Comparison of ENCODE assay signal across 23 cellular contexts in the genomic region with DNA sequence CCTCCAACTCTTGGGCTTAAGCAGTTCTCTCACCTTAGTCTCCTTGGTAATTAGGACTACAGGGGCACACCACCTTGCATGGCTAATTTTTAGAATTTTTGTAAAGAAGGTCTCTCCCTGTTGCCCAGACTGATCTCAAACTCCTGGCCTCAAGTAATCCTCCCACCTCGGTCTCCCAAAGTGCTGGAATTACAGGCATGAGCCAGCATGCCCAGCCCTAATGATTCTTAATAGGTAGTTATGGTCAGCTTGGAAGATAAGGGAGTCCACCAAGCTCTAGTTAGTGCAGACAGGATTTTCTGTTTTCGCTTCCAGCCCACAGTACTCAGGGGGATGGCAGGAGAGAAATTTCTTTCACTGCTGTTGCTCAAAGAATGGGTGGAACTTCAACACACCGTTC.
"Had no signal": no experiment of that assay in that cellular context is flagged by ENCODE, and none has a peak within 500 bp of the region (broad histone marks: within the 10 kb centered on the region; RNA-seq: fewer than 3 reads in every experiment).

No MANE protein-coding gene starts in this region.

- DNase-seq: naive thymus-derived CD4-positive, alpha-beta T cell; natural killer cell; occipital lobe; ovary; posterior cingulate gyrus; psoas muscle; right cardiac atrium; stimulated activated CD4-positive, alpha-beta T cell treated with anti-CD3 and anti-CD28 coated beads, Interleukin-15, amount 100 ng/mL, for 24 hours; stimulated activated CD4-positive, alpha-beta T cell treated with anti-CD3 and anti-CD28 coated beads, Interleukin-2, amount 100 ng/mL, for 24 hours; stimulated activated CD4-positive, alpha-beta T cell treated with anti-CD3 and anti-CD28 coated beads, Interleukin-2, amount 100 ng/mL, for 48 hours; stimulated activated CD4-positive, alpha-beta T cell treated with anti-CD3 and anti-CD28 coated beads, Interleukin-4, amount 100 ng/mL, for 24 hours; stimulated activated naive B cell treated with anti-CD40 and anti-IgM and Interleukin-4, amounts not matched to agents 10 μg/mL and 1 μg/mL and 100 μg/mL, for 72 hours; stimulated activated naive CD4-positive, alpha-beta T cell treated with Interleukin-2 at 50 U/mL for 16 hours; stomach; tibial artery; transverse colon; upper lobe of left lung had no signal

- H3K27me3 Mint-ChIP-seq: naive thymus-derived CD4-positive, alpha-beta T cell; progenitor cell of endocrine pancreas; stimulated activated naive B cell treated with anti-CD40 and anti-IgM and Interleukin-4, amounts not matched to agents 10 μg/mL and 1 μg/mL and 100 μg/mL, for 72 hours; stimulated activated naive CD8-positive, alpha-beta T cell treated with anti-CD3 and anti-CD28 coated beads, Interleukin-15, Interleukin-2, amounts not matched to agents 100 ng/mL and 50 ng/mL, for 24 hours had no signal

- H3K36me3 Mint-ChIP-seq: naive thymus-derived CD4-positive, alpha-beta T cell; natural killer cell; neural progenitor cell; stimulated activated effector memory CD8-positive, alpha-beta T cell treated with anti-CD3 and anti-CD28 coated beads, Interleukin-12 subunit alpha, Interleukin-12 subunit beta, amount 100 ng/mL, for 72 hours; stimulated activated naive B cell treated with anti-CD40 and anti-IgM and Interleukin-4, amounts not matched to agents 10 μg/mL and 1 μg/mL and 100 μg/mL, for 72 hours had no signal

- H3K27ac Mint-ChIP-seq: naive thymus-derived CD4-positive, alpha-beta T cell; natural killer cell; nephron; neural progenitor cell; progenitor cell of endocrine pancreas; stimulated activated effector memory CD8-positive, alpha-beta T cell treated with anti-CD3 and anti-CD28 coated beads, Interleukin-12 subunit alpha, Interleukin-12 subunit beta, amount 100 ng/mL, for 72 hours; stimulated activated naive B cell treated with anti-CD40 and anti-IgM and Interleukin-4, amounts not matched to agents 10 μg/mL and 1 μg/mL and 100 μg/mL, for 72 hours; stimulated activated naive CD8-positive, alpha-beta T cell treated with anti-CD3 and anti-CD28 coated beads, Interleukin-15, Interleukin-2, amounts not matched to agents 100 ng/mL and 50 ng/mL, for 24 hours had no signal

- H3K4me3 Mint-ChIP-seq: naive thymus-derived CD4-positive, alpha-beta T cell; natural killer cell; nephron; neural progenitor cell; stimulated activated effector memory CD8-positive, alpha-beta T cell treated with anti-CD3 and anti-CD28 coated beads, Interleukin-12 subunit alpha, Interleukin-12 subunit beta, amount 100 ng/mL, for 72 hours; stimulated activated naive B cell treated with anti-CD40 and anti-IgM and Interleukin-4, amounts not matched to agents 10 μg/mL and 1 μg/mL and 100 μg/mL, for 72 hours; stimulated activated naive CD8-positive, alpha-beta T cell treated with anti-CD3 and anti-CD28 coated beads, Interleukin-15, Interleukin-2, amounts not matched to agents 100 ng/mL and 50 ng/mL, for 24 hours had no signal

- ATAC-seq: naive thymus-derived CD4-positive, alpha-beta T cell; natural killer cell; psoas muscle; right cardiac atrium; sciatic nerve; stimulated activated effector memory CD8-positive, alpha-beta T cell treated with anti-CD3 and anti-CD28 coated beads, Interleukin-12 subunit alpha, Interleukin-12 subunit beta, amount 100 ng/mL, for 72 hours; stimulated activated naive B cell treated with anti-CD40 and anti-IgM and Interleukin-4, amounts not matched to agents 10 μg/mL and 1 μg/mL and 100 μg/mL, for 72 hours had no signal

- H3K9me3 Mint-ChIP-seq: natural killer cell; stimulated activated effector memory CD8-positive, alpha-beta T cell treated with anti-CD3 and anti-CD28 coated beads, Interleukin-12 subunit alpha, Interleukin-12 subunit beta, amount 100 ng/mL, for 72 hours had no signal

- H3K4me1 Mint-ChIP-seq: naive thymus-derived CD4-positive, alpha-beta T cell; natural killer cell; stimulated activated effector memory CD8-positive, alpha-beta T cell treated with anti-CD3 and anti-CD28 coated beads, Interleukin-12 subunit alpha, Interleukin-12 subunit beta, amount 100 ng/mL, for 72 hours; stimulated activated naive B cell treated with anti-CD40 and anti-IgM and Interleukin-4, amounts not matched to agents 10 μg/mL and 1 μg/mL and 100 μg/mL, for 72 hours had no signal
